ENCODE assay signal across 22 cellular contexts in the genomic region with DNA sequence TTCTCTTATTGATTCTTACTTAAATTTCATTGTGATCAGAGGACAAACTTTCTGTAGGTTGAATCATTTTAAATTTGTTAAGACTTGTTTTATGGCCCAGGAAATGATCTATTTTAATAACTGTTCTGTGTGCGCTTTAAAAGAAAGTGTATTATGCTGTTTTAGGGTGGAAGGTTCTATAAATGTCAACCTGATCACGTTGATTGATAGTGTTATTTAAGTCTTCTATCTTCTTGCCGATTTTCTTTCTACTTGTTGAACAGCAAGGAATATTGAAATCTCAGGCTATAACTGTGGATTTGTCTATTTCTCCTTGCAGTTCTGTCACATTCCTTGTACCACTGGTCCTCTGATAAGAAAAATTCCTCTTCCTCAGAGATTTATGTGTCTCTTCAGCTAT.
A peak's percentile ranks its signal among the peaks of the same experiment; 100 is the strongest.
DNase-seq lines count a peak whose midpoint lies in the region; ATAC-seq and TF ChIP-seq lines count a peak whose summit lies in the region.
"Had no signal": no experiment of that assay in that cellular context is flagged by ENCODE, and none has a peak within 500 bp of the region (broad histone marks: within the 10 kb centered on the region; RNA-seq: fewer than 3 reads in every experiment).

No MANE protein-coding gene starts in this region.

- H2AFZ ChIP-seq in mammary epithelial cell (ENCODE audit: low read depth, low read length) = no peak overlapping the region

- no peak overlapping the region for H3K9ac ChIP-seq in mammary epithelial cell (ENCODE audit: insufficient read depth, low read length)
- H3K9ac ChIP-seq: BLaER1 treated with 17β-estradiol and CSF1 and Interleukin-3, amounts not matched to agents 10 nM and 100 nM had no signal

- H3K27ac ChIP-seq in breast epithelium = no peak overlapping the region
- no peak overlapping the region for H3K27ac ChIP-seq in mammary epithelial cell (ENCODE audit: insufficient read depth, low read depth, low read length)
- H3K27ac ChIP-seq in foreskin keratinocyte = peak overlapping the region; percentile 63
- H3K27ac ChIP-seq: BLaER1 treated with 17β-estradiol and CSF1 and Interleukin-3, amounts not matched to agents 10 nM and 100 nM had no signal

- no peaks in the 10 kb centered on the region for H3K27me3 Mint-ChIP-seq in MCF 10A (ENCODE audit: insufficient read depth, unreplicated experiment)
- no peaks in the 10 kb centered on the region for H3K27me3 Mint-ChIP-seq in HFFc6 (ENCODE audit: insufficient read depth)
- H3K27me3 Mint-ChIP-seq: B cell had no signal

- H3K9me3 ChIP-seq in breast epithelium = no peaks in the 10 kb centered on the region
- H3K9me3 ChIP-seq in mammary epithelial cell (replicated peaks; ENCODE audit: insufficient read depth, low read length) = no peaks in the 10 kb centered on the region
- H3K9me3 ChIP-seq: BLaER1 treated with 17β-estradiol and CSF1 and Interleukin-3, amounts not matched to agents 10 nM and 100 nM had no signal

- no peak overlapping the region for H3K4me3 Mint-ChIP-seq in MCF 10A (ENCODE audit: unreplicated experiment)
- no peak overlapping the region; the same call in 1 of the 2 replicates for H3K4me3 Mint-ChIP-seq in HFFc6
- H3K4me3 Mint-ChIP-seq: B cell; CD8-positive, alpha-beta T cell; IgD-negative memory B cell had no signal

- H4K20me1 ChIP-seq in mammary epithelial cell (ENCODE audit: insufficient read depth, low read length) = no peaks in the 10 kb centered on the region
- H4K20me1 ChIP-seq: BLaER1 treated with 17β-estradiol and CSF1 and Interleukin-3, amounts not matched to agents 10 nM and 100 nM had no signal

- H3K36me3 ChIP-seq in breast epithelium = no peaks in the 10 kb centered on the region
- H3K36me3 ChIP-seq in mammary epithelial cell (ENCODE audit: insufficient read depth, low read length) = peaks cover 3% of the 10 kb centered on the region
- H3K36me3 ChIP-seq: BLaER1 treated with 17β-estradiol and CSF1 and Interleukin-3, amounts not matched to agents 10 nM and 100 nM had no signal

- H3K27ac Mint-ChIP-seq in MCF 10A (ENCODE audit: low read depth, unreplicated experiment) (peak overlapping the region; percentile 25), HFFc6 (0 out of 2 replicates have a peak overlapping the region, but pooled peaks have one; percentile 46)
- H3K27ac Mint-ChIP-seq: B cell; CD8-positive, alpha-beta T cell had no signal

- BruUV-seq in MCF 10A (replicated peaks; lab: Mats Ljungman, UMichigan) (no TSS peak), mammary epithelial cell (replicated peaks; lab: Mats Ljungman, UMichigan) (no TSS peak)

- H3K4me1 Mint-ChIP-seq in MCF 10A (ENCODE audit: insufficient read depth, unreplicated experiment) = peaks cover 12% of the 10 kb centered on the region
- peaks cover 18% of the 10 kb centered on the region for H3K4me1 Mint-ChIP-seq in HFFc6 (ENCODE audit: low read depth)

- in situ Hi-C loops in mammary epithelial cell (cut with MboI; ENCODE audit: low sequenced_read_pairs in 2 of 2) = no loop called here

- H3K4me1 ChIP-seq in breast epithelium = no peaks in the 10 kb centered on the region
- peaks cover 24% of the 10 kb centered on the region for H3K4me1 ChIP-seq in mammary epithelial cell (ENCODE audit: insufficient read depth, low read length)
- peaks cover 25% of the 10 kb centered on the region for H3K4me1 ChIP-seq in foreskin keratinocyte

- no peaks in the 10 kb centered on the region for H3K36me3 Mint-ChIP-seq in MCF 10A (ENCODE audit: insufficient read depth, unreplicated experiment)
- peaks cover 4% of the 10 kb centered on the region for H3K36me3 Mint-ChIP-seq in HFFc6 (ENCODE audit: low read depth)
- H3K36me3 Mint-ChIP-seq: CD8-positive, alpha-beta T cell; IgD-negative memory B cell had no signal

- DNase-seq in MCF 10A (ENCODE audit: unreplicated experiment) (no peak), breast epithelium (ENCODE audit: low spot score in 2 of 2) (no peak), HFFc6 (no peak), mammary epithelial cell (no peak), foreskin keratinocyte (no peak), cerebellum (ENCODE audit: low spot score) (no peak)
- DNase-seq: 8988T; CD8-positive, alpha-beta T cell; DMS 273 treated with DMSO at 0.1 percent for 48 hours; DMS53; DND-41; EL; GOT3; H7 had no signal

- intact Hi-C loops in MCF 10A (cut with micrococcal nuclease) = no loop called here
- intact Hi-C loops in breast epithelium (cut with DNase I; ENCODE audit: low total_unique reads) = no loop called here
- intact Hi-C loops in mammary epithelial cell (cut with micrococcal nuclease) = loop anchor here (5.0 kb wide), 1 partner anchor 376 kb away; no protein-coding TSS in a partner anchor

- POLR2A ChIA-PET in MCF 10A (lab: Yijun Ruan, JAX) = interaction anchor here (0.6 kb wide), 1 partner anchor 12 kb away, joined by 3 read pairs; no protein-coding TSS in a partner anchor

- dilution Hi-C loops in mammary epithelial cell (cut with HindIII; ENCODE audit: low sequenced_read_pairs) = loop anchor here (5.0 kb wide), 1 partner anchor 46 kb away; no protein-coding TSS in a partner anchor

- no peak for TF ChIP-seq POLR2A in breast epithelium (IDR thresholded peaks at IDR 0.05)

- CTCF ChIA-PET in MCF 10A (lab: Yijun Ruan, JAX) (interaction anchor here (0.9 kb wide), 1 partner anchor 328 kb away, joined by 3 read pairs; no protein-coding TSS in a partner anchor), mammary epithelial cell (lab: Charles Lee; ENCODE audit: low non-redundant PET) (no interaction called here)

- H3K79me2 ChIP-seq in mammary epithelial cell (ENCODE audit: insufficient read depth, low read length) = peaks cover 70% of the 10 kb centered on the region

- no peaks in the 10 kb centered on the region for H3K9me3 Mint-ChIP-seq in MCF 10A (ENCODE audit: unreplicated experiment)
- H3K9me3 Mint-ChIP-seq in HFFc6 = no peaks in the 10 kb centered on the region
- H3K9me3 Mint-ChIP-seq: CD8-positive, alpha-beta T cell; IgD-negative memory B cell had no signal

- H3K4me3 ChIP-seq in breast epithelium (no peak overlapping the region), mammary epithelial cell (replicated peaks in 1 of 3; ENCODE audit: insufficient read depth in 1 of 3, low read depth in 2 of 3, low read length in 3 of 3) (peak overlapping the region in 1 of 3 experiments; percentile 5)
- H3K4me3 ChIP-seq: BLaER1 treated with 17β-estradiol and CSF1 and Interleukin-3, amounts not matched to agents 10 nM and 100 nM; GM12878 had no signal

- TF ChIP-seq CTCF in MCF 10A (IDR thresholded peaks at IDR 0.05; ENCODE audit: unreplicated experiment) (no peak), breast epithelium (IDR thresholded peaks at IDR 0.05) (no peak), HFFc6 (IDR thresholded peaks at IDR 0.05) (no peak), mammary epithelial cell (conservative IDR thresholded peaks at IDR 0.05 in 1 of 2, IDR thresholded peaks at IDR 0.05 in 1 of 2; ENCODE audit: extremely low read depth in 1 of 2, insufficient read depth in 1 of 2, low read depth in 1 of 2, low read length in 2 of 2) (no peak), foreskin keratinocyte (conservative IDR thresholded peaks at IDR 0.05) (no peak)

- ATAC-seq in foreskin keratinocyte (no peak), HG03097 (IDR thresholded peaks at IDR 0.05; ENCODE audit: low FRiP score, unreplicated experiment) (no peak), HG03432 (IDR thresholded peaks at IDR 0.05; ENCODE audit: unreplicated experiment) (no peak)
- ATAC-seq: CD8-positive, alpha-beta T cell; GM12878; HCT116; HepG2 had no signal

- 34% methylated on average over 3 of the region's 3 CpGs for WGBS in mammary epithelial cell (ENCODE audit: low coverage, missing lambda C conversion rate)

- peak overlapping the region; percentile 56 for H3K4me2 ChIP-seq in mammary epithelial cell (ENCODE audit: insufficient read depth, low read depth, low read length)
- H3K4me2 ChIP-seq: BLaER1 treated with 17β-estradiol and CSF1 and Interleukin-3, amounts not matched to agents 10 nM and 100 nM had no signal

- H3K27me3 ChIP-seq in breast epithelium = no peaks in the 10 kb centered on the region
- no peaks in the 10 kb centered on the region for H3K27me3 ChIP-seq in mammary epithelial cell (ENCODE audit: insufficient read depth, low read length)
- H3K27me3 ChIP-seq in foreskin keratinocyte = no peaks in the 10 kb centered on the region
- H3K27me3 ChIP-seq: BLaER1 treated with 17β-estradiol and CSF1 and Interleukin-3, amounts not matched to agents 10 nM and 100 nM had no signal
